In genomic region chr11:65961267-65962135, GRCh38 we compare ENCODE assay signal across 1 cellular context.
TF ChIP-seq lines count a peak whose summit lies in the region.

A gene with protein sequence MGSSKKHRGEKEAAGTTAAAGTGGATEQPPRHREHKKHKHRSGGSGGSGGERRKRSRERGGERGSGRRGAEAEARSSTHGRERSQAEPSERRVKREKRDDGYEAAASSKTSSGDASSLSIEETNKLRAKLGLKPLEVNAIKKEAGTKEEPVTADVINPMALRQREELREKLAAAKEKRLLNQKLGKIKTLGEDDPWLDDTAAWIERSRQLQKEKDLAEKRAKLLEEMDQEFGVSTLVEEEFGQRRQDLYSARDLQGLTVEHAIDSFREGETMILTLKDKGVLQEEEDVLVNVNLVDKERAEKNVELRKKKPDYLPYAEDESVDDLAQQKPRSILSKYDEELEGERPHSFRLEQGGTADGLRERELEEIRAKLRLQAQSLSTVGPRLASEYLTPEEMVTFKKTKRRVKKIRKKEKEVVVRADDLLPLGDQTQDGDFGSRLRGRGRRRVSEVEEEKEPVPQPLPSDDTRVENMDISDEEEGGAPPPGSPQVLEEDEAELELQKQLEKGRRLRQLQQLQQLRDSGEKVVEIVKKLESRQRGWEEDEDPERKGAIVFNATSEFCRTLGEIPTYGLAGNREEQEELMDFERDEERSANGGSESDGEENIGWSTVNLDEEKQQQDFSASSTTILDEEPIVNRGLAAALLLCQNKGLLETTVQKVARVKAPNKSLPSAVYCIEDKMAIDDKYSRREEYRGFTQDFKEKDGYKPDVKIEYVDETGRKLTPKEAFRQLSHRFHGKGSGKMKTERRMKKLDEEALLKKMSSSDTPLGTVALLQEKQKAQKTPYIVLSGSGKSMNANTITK (plus strand): TSS chr11:65961734. CDS start chr11:65961781, 47 bp downstream.

TF ChIP-seq in K562, 482 proteins besides CTCF, POLR2A, EP300 and RAD21 (continued from another document and continues in another):
- TF ChIP-seq MYBL2 (IDR thresholded peaks at IDR 0.05; ENCODE audit: low read depth): no peak
- TF ChIP-seq MYBL2 (CRISPR knock-in tag; IDR thresholded peaks at IDR 0.05; ENCODE audit: borderline replicate concordance): no peak
- TF ChIP-seq, protein P1, sequence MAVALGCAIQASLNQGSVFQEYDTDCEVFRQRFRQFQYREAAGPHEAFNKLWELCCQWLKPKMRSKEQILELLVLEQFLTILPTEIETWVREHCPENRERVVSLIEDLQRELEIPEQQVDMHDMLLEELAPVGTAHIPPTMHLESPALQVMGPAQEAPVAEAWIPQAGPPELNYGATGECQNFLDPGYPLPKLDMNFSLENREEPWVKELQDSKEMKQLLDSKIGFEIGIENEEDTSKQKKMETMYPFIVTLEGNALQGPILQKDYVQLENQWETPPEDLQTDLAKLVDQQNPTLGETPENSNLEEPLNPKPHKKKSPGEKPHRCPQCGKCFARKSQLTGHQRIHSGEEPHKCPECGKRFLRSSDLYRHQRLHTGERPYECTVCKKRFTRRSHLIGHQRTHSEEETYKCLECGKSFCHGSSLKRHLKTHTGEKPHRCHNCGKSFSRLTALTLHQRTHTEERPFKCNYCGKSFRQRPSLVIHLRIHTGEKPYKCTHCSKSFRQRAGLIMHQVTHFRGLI (CRISPR knock-in tag; IDR thresholded peaks at IDR 0.05): 0 out of 2 replicates have a peak, but pooled peaks have one; percentile 46
- no peak; the same call in 1 of the 2 replicates for TF ChIP-seq ZNF586 (CRISPR knock-in tag; conservative IDR thresholded peaks at IDR 0.05)
- TF ChIP-seq SRSF9 (IDR thresholded peaks at IDR 0.05; ENCODE audit: borderline replicate concordance, low read depth, low read length): no peak
- no peak; the same call in 1 of the 2 replicates for TF ChIP-seq TCF7L2 (IDR thresholded peaks at IDR 0.05; ENCODE audit: low read depth, low read length)
- TF ChIP-seq MCM7 (IDR thresholded peaks at IDR 0.05): no peak
- TF ChIP-seq, protein P2, sequence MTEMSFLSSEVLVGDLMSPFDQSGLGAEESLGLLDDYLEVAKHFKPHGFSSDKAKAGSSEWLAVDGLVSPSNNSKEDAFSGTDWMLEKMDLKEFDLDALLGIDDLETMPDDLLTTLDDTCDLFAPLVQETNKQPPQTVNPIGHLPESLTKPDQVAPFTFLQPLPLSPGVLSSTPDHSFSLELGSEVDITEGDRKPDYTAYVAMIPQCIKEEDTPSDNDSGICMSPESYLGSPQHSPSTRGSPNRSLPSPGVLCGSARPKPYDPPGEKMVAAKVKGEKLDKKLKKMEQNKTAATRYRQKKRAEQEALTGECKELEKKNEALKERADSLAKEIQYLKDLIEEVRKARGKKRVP (CRISPR knock-in tag; IDR thresholded peaks at IDR 0.05): 0 out of 2 replicates have a peak, but pooled peaks have one; percentile 48
- peak; percentile 86; the same call in 1 of the 2 replicates for TF ChIP-seq PHF8 (IDR thresholded peaks at IDR 0.05; ENCODE audit: borderline replicate concordance, low read length)
- no peak for TF ChIP-seq BRCA1 (IDR thresholded peaks at IDR 0.05)
- TF ChIP-seq BRCA1 (CRISPR knock-in tag; IDR thresholded peaks at IDR 0.05): no peak
- TF ChIP-seq, protein P3, sequence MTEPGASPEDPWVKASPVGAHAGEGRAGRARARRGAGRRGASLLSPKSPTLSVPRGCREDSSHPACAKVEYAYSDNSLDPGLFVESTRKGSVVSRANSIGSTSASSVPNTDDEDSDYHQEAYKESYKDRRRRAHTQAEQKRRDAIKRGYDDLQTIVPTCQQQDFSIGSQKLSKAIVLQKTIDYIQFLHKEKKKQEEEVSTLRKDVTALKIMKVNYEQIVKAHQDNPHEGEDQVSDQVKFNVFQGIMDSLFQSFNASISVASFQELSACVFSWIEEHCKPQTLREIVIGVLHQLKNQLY (CRISPR knock-in tag; conservative IDR thresholded peaks at IDR 0.05): 0 out of 4 replicates have a peak, but pooled peaks of 1 of the 2 experiments have one; percentile 43
- TF ChIP-seq OTX1 (CRISPR knock-in tag; IDR thresholded peaks at IDR 0.05): no peak
- TF ChIP-seq ZNF165 (CRISPR knock-in tag; IDR thresholded peaks at IDR 0.05; ENCODE audit: borderline replicate concordance): peak; percentile 69; the same call in 1 of the 2 replicates
- TF ChIP-seq, protein P4, sequence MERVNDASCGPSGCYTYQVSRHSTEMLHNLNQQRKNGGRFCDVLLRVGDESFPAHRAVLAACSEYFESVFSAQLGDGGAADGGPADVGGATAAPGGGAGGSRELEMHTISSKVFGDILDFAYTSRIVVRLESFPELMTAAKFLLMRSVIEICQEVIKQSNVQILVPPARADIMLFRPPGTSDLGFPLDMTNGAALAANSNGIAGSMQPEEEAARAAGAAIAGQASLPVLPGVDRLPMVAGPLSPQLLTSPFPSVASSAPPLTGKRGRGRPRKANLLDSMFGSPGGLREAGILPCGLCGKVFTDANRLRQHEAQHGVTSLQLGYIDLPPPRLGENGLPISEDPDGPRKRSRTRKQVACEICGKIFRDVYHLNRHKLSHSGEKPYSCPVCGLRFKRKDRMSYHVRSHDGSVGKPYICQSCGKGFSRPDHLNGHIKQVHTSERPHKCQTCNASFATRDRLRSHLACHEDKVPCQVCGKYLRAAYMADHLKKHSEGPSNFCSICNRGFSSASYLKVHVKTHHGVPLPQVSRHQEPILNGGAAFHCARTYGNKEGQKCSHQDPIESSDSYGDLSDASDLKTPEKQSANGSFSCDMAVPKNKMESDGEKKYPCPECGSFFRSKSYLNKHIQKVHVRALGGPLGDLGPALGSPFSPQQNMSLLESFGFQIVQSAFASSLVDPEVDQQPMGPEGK (CRISPR knock-in tag; IDR thresholded peaks at IDR 0.05; ENCODE audit: borderline replicate concordance): no peak
- TF ChIP-seq XRCC5 (IDR thresholded peaks at IDR 0.05; ENCODE audit: low read depth, low read length): no peak; the same call in 1 of the 2 replicates
- TF ChIP-seq CBFA2T2 (conservative IDR thresholded peaks at IDR 0.05): no peak
- no peak for TF ChIP-seq MCM3 (IDR thresholded peaks at IDR 0.05)
- TF ChIP-seq ADNP (tag; IDR thresholded peaks at IDR 0.05): no peak
- TF ChIP-seq AFF4 (CRISPR knock-in tag; IDR thresholded peaks at IDR 0.05): no peak; the same call in 1 of the 2 replicates
- TF ChIP-seq ZKSCAN8 (CRISPR knock-in tag; IDR thresholded peaks at IDR 0.05): no peak
- no peak for TF ChIP-seq SRSF7 (optimal IDR thresholded peaks at IDR 0.05; ENCODE audit: low read depth, low read length)
- no peak for TF ChIP-seq ZNF778 (CRISPR knock-in tag; IDR thresholded peaks at IDR 0.05)
- peak; percentile 73 for TF ChIP-seq U2AF1 (optimal IDR thresholded peaks at IDR 0.05; ENCODE audit: low read depth, low read length)
- no peak for TF ChIP-seq MYNN (IDR thresholded peaks at IDR 0.05)
- no peak for TF ChIP-seq MYNN (CRISPR knock-in tag; IDR thresholded peaks at IDR 0.05)
- peak; percentile 91 for TF ChIP-seq ELF2 (CRISPR knock-in tag; IDR thresholded peaks at IDR 0.05)
- TF ChIP-seq SOX6 (IDR thresholded peaks at IDR 0.05): 0 out of 2 replicates have a peak, but pooled peaks have one; percentile 34
- no peak for TF ChIP-seq TSC22D4 (tag; IDR thresholded peaks at IDR 0.05)
- TF ChIP-seq ZNF57 (CRISPR knock-in tag; IDR thresholded peaks at IDR 0.05): no peak
- no peak for TF ChIP-seq CEBPG (CRISPR knock-in tag; IDR thresholded peaks at IDR 0.05)
- TF ChIP-seq CEBPG (tag; conservative IDR thresholded peaks at IDR 0.05 in 1 of 2, IDR thresholded peaks at IDR 0.05 in 1 of 2): no peak
- TF ChIP-seq RAD51 (IDR thresholded peaks at IDR 0.05; ENCODE audit: borderline replicate concordance, low read depth): no peak
- TF ChIP-seq ZBTB8A (IDR thresholded peaks at IDR 0.05; ENCODE audit: partially characterized antibody): no peak
- TF ChIP-seq ZNF592 (IDR thresholded peaks at IDR 0.05): no peak
- no peak for TF ChIP-seq CSDE1 (IDR thresholded peaks at IDR 0.05)
- TF ChIP-seq, protein P5, sequence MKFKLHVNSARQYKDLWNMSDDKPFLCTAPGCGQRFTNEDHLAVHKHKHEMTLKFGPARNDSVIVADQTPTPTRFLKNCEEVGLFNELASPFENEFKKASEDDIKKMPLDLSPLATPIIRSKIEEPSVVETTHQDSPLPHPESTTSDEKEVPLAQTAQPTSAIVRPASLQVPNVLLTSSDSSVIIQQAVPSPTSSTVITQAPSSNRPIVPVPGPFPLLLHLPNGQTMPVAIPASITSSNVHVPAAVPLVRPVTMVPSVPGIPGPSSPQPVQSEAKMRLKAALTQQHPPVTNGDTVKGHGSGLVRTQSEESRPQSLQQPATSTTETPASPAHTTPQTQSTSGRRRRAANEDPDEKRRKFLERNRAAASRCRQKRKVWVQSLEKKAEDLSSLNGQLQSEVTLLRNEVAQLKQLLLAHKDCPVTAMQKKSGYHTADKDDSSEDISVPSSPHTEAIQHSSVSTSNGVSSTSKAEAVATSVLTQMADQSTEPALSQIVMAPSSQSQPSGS (CRISPR knock-in tag; IDR thresholded peaks at IDR 0.05): no peak
- peak; percentile 87 for TF ChIP-seq CREM (IDR thresholded peaks at IDR 0.05; ENCODE audit: low read depth)
- 0 out of 2 replicates have a peak, but pooled peaks have one; percentile 52 for TF ChIP-seq LCOR (CRISPR knock-in tag; IDR thresholded peaks at IDR 0.05)
- no peak for TF ChIP-seq FOS (IDR thresholded peaks at IDR 0.05; ENCODE audit: extremely low read depth, insufficient read length)
- no peak for TF ChIP-seq THAP12 (CRISPR knock-in tag; IDR thresholded peaks at IDR 0.05)
- peak; percentile 35; the same call in 1 of the 2 replicates for TF ChIP-seq SMARCC2 (IDR thresholded peaks at IDR 0.05; ENCODE audit: low read depth)
- TF ChIP-seq LEF1 (IDR thresholded peaks at IDR 0.05): no peak
- TF ChIP-seq KAT7 (CRISPR knock-in tag; IDR thresholded peaks at IDR 0.05; ENCODE audit: borderline replicate concordance): peak; percentile 92; the same call in 1 of the 2 replicates
- TF ChIP-seq ARNT (IDR thresholded peaks at IDR 0.05): peak in 1 of 2 experiments; percentile 54; a peak in 1 of 4 replicates
